ENCODE assay signal across 22 cellular contexts in genomic region chr20:23434521-23435313, GRCh38. TPM values are rescaled to one million over a fixed set of nuclear protein-coding genes. Genes with fewer than 3 reads are reported as not detected.
A peak's percentile ranks its signal among the peaks of the same experiment; 100 is the strongest.
DNase-seq lines count a peak whose midpoint lies in the region; ATAC-seq, FAIRE-seq and TF ChIP-seq lines count a peak whose summit lies in the region.
"Had no signal": no experiment of that assay in that cellular context is flagged by ENCODE, and none has a peak within 500 bp of the region (broad histone marks: within the 10 kb centered on the region; RNA-seq: fewer than 3 reads in every experiment).

No MANE protein-coding gene starts in this region.

- peaks cover 41% of the 10 kb centered on the region for H3K4me1 ChIP-seq in HepG2 (ENCODE audit: insufficient read depth, low read length)
- H3K4me1 ChIP-seq in right lobe of liver = peaks cover 0 to 11% (median 3%) of the 10 kb centered on the region in 4 donors
- H3K4me1 ChIP-seq in colonic mucosa = no peaks in the 10 kb centered on the region

- H3K4me1 Mint-ChIP-seq in osteocyte (ENCODE audit: unreplicated experiment) (peaks cover 2% of the 10 kb centered on the region), endothelial cell (ENCODE audit: unreplicated experiment) (peaks cover 14% of the 10 kb centered on the region)

- peak overlapping the region; percentile 96 for H3K4me2 ChIP-seq in HepG2 (ENCODE audit: low read depth, low read length)
- H3K4me2 ChIP-seq: SK-N-SH had no signal

- CTCF ChIA-PET in HepG2 (lab: Yijun Ruan, JAX; ENCODE audit: low intra/inter-chr PET ratio, low total read pairs) = no interaction called here
- CTCF ChIA-PET in GM10248 (lab: Yijun Ruan, JAX) = interaction anchor here (0.8 to 1.8 kb wide), 5 partner anchors 8 to 172 kb away, joined by 3 to 7 read pairs (median 5); partner anchors contain the start of gene NAPB

- TF ChIP-seq CTCF in HepG2 (CRISPR knock-in tag; IDR thresholded peaks at IDR 0.05) (peak; percentile 25; the same call in 1 of the 2 replicates), right lobe of liver (IDR thresholded peaks at IDR 0.05) (no peak), colonic mucosa (IDR thresholded peaks at IDR 0.05) (no peak), osteocyte (IDR thresholded peaks at IDR 0.05) (no peak), GM10248 (IDR thresholded peaks at IDR 0.05; ENCODE audit: control extremely low read depth, extremely low read depth, low read depth, missing control alignments) (no peak), endothelial cell (IDR thresholded peaks at IDR 0.05; ENCODE audit: unreplicated experiment) (no peak)

- no peaks in the 10 kb centered on the region for H3K79me2 ChIP-seq in HepG2 (ENCODE audit: insufficient read depth, low read length)

- peak overlapping the region; percentile 34 for H2AFZ ChIP-seq in HepG2 (ENCODE audit: low read length)
- H2AFZ ChIP-seq: GM23248 had no signal

- no peaks in the 10 kb centered on the region for H3K9me3 ChIP-seq in HepG2 (ENCODE audit: low read length)
- no peaks in the 10 kb centered on the region for H3K9me3 ChIP-seq in right lobe of liver
- H3K9me3 ChIP-seq in colonic mucosa = no peaks in the 10 kb centered on the region
- H3K9me3 ChIP-seq: SK-N-SH had no signal

- no peak for DNase-seq in HepG2 (ENCODE audit: low spot score)
- DNase-seq in right lobe of liver = no peak
- peak; percentile 11 for DNase-seq in colonic mucosa
- DNase-seq in osteocyte (ENCODE audit: extremely low spot score, unreplicated experiment) = peak; percentile 51
- no peak for DNase-seq in left cardiac atrium
- DNase-seq in GM10248 (ENCODE audit: extremely low spot score) = no peak
- no peak for DNase-seq in endothelial cell (ENCODE audit: low spot score)
- DNase-seq: Calu3, GM23248, H7, IMR-90, KG1, MM.1S, NCI-H2029 treated with DMSO at 0.1 percent for 48 hours, NCI-H2227 treated with DMSO at 0.1 percent for 48 hours, NCI-H510A, NCI-H69, SIG-M5, SK-N-SH had no signal

- H3K27ac ChIP-seq in HepG2 (ENCODE audit: extremely low read length, insufficient read depth, low read length) (no peak overlapping the region), right lobe of liver (no peak overlapping the region), colonic mucosa (no peak overlapping the region)
- H3K27ac ChIP-seq: GM23248 had no signal

- ATAC-seq in HepG2 (peak; percentile 46), right lobe of liver (no peak), left cardiac atrium (no peak)

- no peaks in the 10 kb centered on the region for H3K36me3 Mint-ChIP-seq in osteocyte (ENCODE audit: unreplicated experiment)
- no peaks in the 10 kb centered on the region for H3K36me3 Mint-ChIP-seq in endothelial cell (ENCODE audit: low read depth, unreplicated experiment)

- POLR2A ChIA-PET in HepG2 (lab: Yijun Ruan, JAX) (interaction anchor here (1.0 kb wide), 1 partner anchor 12 kb away, joined by 3 read pairs; no protein-coding TSS in a partner anchor), GM10248 (lab: Yijun Ruan, JAX) (no interaction called here)

- H3K9ac ChIP-seq in HepG2 (ENCODE audit: insufficient read depth, low read depth, low read length) = no peak overlapping the region
- no peak overlapping the region for H3K9ac ChIP-seq in colonic mucosa (ENCODE audit: low read depth in 2 of 2, low read length in 2 of 2)
- H3K9ac ChIP-seq: GM23248, SK-N-SH had no signal

- TF ChIP-seq EP300 in HepG2 (IDR thresholded peaks at IDR 0.05; ENCODE audit: low read depth in 2 of 2, low read length in 2 of 2) (no peak), HepG2 (CRISPR knock-in tag; IDR thresholded peaks at IDR 0.05; ENCODE audit: borderline replicate concordance) (no peak)

- H3K9me3 Mint-ChIP-seq in osteocyte (ENCODE audit: unreplicated experiment) (no peaks in the 10 kb centered on the region), endothelial cell (ENCODE audit: unreplicated experiment) (no peaks in the 10 kb centered on the region)

- intact Hi-C loops in HepG2 (cut with micrococcal nuclease; ENCODE audit: unreplicated experiment) = no loop called here
- intact Hi-C loops in right lobe of liver (cut with DNase I) = no loop called here
- intact Hi-C loops in colonic mucosa (cut with DNase I) = no loop called here
- intact Hi-C loops in left cardiac atrium (cut with DNase I) = no loop called here

- WGBS in HepG2 (ENCODE audit: low lambda C conversion rate) = 60% methylated on average over 7 of the region's 7 CpGs
- WGBS in right lobe of liver (ENCODE audit: insufficient coverage, low coverage, low lambda C conversion rate, missing lambda C conversion rate) = 87% methylated on average over 5 of the region's 7 CpGs

- H3K27me3 Mint-ChIP-seq in osteocyte (ENCODE audit: unreplicated experiment) (peaks cover 8% of the 10 kb centered on the region), endothelial cell (ENCODE audit: unreplicated experiment) (no peaks in the 10 kb centered on the region)

- H3K4me3 ChIP-seq in HepG2 (replicated peaks in 1 of 3; ENCODE audit: insufficient read depth in 1 of 3, low read depth in 2 of 3, low read length in 3 of 3) (0 out of 6 replicates have a peak overlapping the region, but pooled peaks of 1 of the 3 experiments have one; percentile 21), right lobe of liver (no peak overlapping the region), colonic mucosa (no peak overlapping the region)
- H3K4me3 ChIP-seq: GM23248 had no signal

- in situ Hi-C loops in HepG2 (cut with HindIII; ENCODE audit: extremely low pct_ligation_motif_present, low pct_unique_long_range_greater_than_20kb) = no loop called here

- H3K27ac Mint-ChIP-seq in osteocyte (ENCODE audit: unreplicated experiment) (no peak overlapping the region), endothelial cell (ENCODE audit: unreplicated experiment) (no peak overlapping the region)

- H3K27me3 ChIP-seq in HepG2 (ENCODE audit: control insufficient read depth in 1 of 2, insufficient read depth in 2 of 2, low read length in 2 of 2) = no peaks in the 10 kb centered on the region
- no peaks in the 10 kb centered on the region for H3K27me3 ChIP-seq in right lobe of liver
- H3K27me3 ChIP-seq in colonic mucosa = no peaks in the 10 kb centered on the region

- no TSS peak for BruUV-seq in HepG2 (replicated peaks; lab: Mats Ljungman, UMichigan)

- no peaks in the 10 kb centered on the region for H3K36me3 ChIP-seq in HepG2 (replicated peaks in 1 of 2; ENCODE audit: control insufficient read depth in 1 of 2, insufficient read depth in 2 of 2, low read length in 2 of 2)
- no peaks in the 10 kb centered on the region for H3K36me3 ChIP-seq in right lobe of liver
- H3K36me3 ChIP-seq in colonic mucosa = no peaks in the 10 kb centered on the region

- no peak for FAIRE-seq in HepG2 (lab: Jason Lieb, UNC)
- FAIRE-seq: RCC 7860 had no signal

- H3K4me3 Mint-ChIP-seq in osteocyte (ENCODE audit: unreplicated experiment) = no peak overlapping the region
- H3K4me3 Mint-ChIP-seq in endothelial cell (ENCODE audit: unreplicated experiment) = no peak overlapping the region

- no peak for TF ChIP-seq POLR2A in HepG2 (IDR thresholded peaks at IDR 0.05; ENCODE audit: insufficient read depth in 1 of 2, low read depth in 2 of 2, low read length in 2 of 2)
- no peak for TF ChIP-seq POLR2A in right lobe of liver (IDR thresholded peaks at IDR 0.05)

- H4K20me1 ChIP-seq in HepG2 (ENCODE audit: insufficient read depth, low read length) = no peaks in the 10 kb centered on the region

- TF ChIP-seq RAD21 in HepG2 (CRISPR knock-in tag; IDR thresholded peaks at IDR 0.05) = no peak

RNA-seq across cellular contexts. Expression of gene CSTL1, which starts 4.8 kb away (rescaled TPM):
- total RNA-seq in HepG2 (2016; rRNA removed; fragmentation: Illumina TruSeq; extraction: Trizol) (not detected in 2 replicates), right lobe of liver (not detected), colonic mucosa (not detected), osteocyte (not detected in 2 replicates), left cardiac atrium (not detected), endothelial cell (ENCODE audit: unreplicated experiment) (not detected)
- not detected in 2 replicates for total RNA-seq in HepG2 (2016; cell fraction: cytosol; rRNA removed; fragmentation: Illumina TruSeq; extraction: Trizol; ENCODE audit: low read depth)
- total RNA-seq in HepG2 (2016; cell fraction: insoluble cytoplasmic fraction; rRNA removed; fragmentation: Illumina TruSeq; extraction: Trizol) = not detected in 2 replicates
- total RNA-seq in HepG2 (2016; cell fraction: membrane; rRNA removed; fragmentation: Illumina TruSeq; extraction: Trizol) = not detected in 2 replicates
- not detected in 2 replicates for total RNA-seq in HepG2 (2016; cell fraction: nucleus; rRNA removed; fragmentation: Illumina TruSeq; extraction: Trizol)
- not detected in 2 replicates for polyA plus RNA-seq in HepG2 (2011; rRNA removed)
- polyA plus RNA-seq in HepG2 (2011; cell fraction: cytosol; rRNA removed) = not detected in 2 replicates
- polyA plus RNA-seq in HepG2 (2011; cell fraction: nucleus; rRNA removed) = not detected in 2 replicates
- not detected in 2 replicates for polyA plus RNA-seq in HepG2 (2012)
- polyA plus RNA-seq in HepG2 (2016; cell fraction: cytosol; fragmentation: Illumina TruSeq; extraction: Trizol; ENCODE audit: low read depth) = not detected in 2 replicates
- polyA plus RNA-seq in HepG2 (2016; cell fraction: insoluble cytoplasmic fraction; fragmentation: Illumina TruSeq; extraction: Trizol; ENCODE audit: low read depth) = not detected in 2 replicates
- polyA plus RNA-seq in HepG2 (2016; cell fraction: membrane; fragmentation: Illumina TruSeq; extraction: Trizol; ENCODE audit: low read depth) = not detected in 2 replicates
- polyA plus RNA-seq in HepG2 (2016; cell fraction: nucleus; fragmentation: Illumina TruSeq; extraction: Trizol; ENCODE audit: insufficient read depth, low read depth) = not detected in 2 replicates
- polyA minus RNA-seq in HepG2 (2011; rRNA and poly(A)+ RNA removed; ENCODE audit: low replicate concordance) = not detected in 2 replicates
- not detected in 2 replicates for polyA minus RNA-seq in HepG2 (2011; cell fraction: cytosol; rRNA and poly(A)+ RNA removed)
- not detected in 2 replicates for polyA minus RNA-seq in HepG2 (2011; cell fraction: nucleus; rRNA and poly(A)+ RNA removed)
- total RNA-seq: A172, Calu3, GM23248, H7, IMR-90 had no signal
- polyA plus RNA-seq: BJ, GM23248, IMR-90, SK-N-SH had no signal

RNA-seq across cellular contexts. Expression of gene NAPB, which starts 13.4 kb away (rescaled TPM):
- total RNA-seq in HepG2 (2016; rRNA removed; fragmentation: Illumina TruSeq; extraction: Trizol) (9.5 and 15.2 TPM in 2 replicates), right lobe of liver (1 to 10 TPM; 3.2 to 5.8 (median 4.9) TPM), colonic mucosa (1 to 10 TPM; 7.5 to 8.4 TPM), osteocyte (8.8 and 10.5 TPM in 2 replicates), left cardiac atrium (1 to 10 TPM; 4.9 to 7.2 TPM), endothelial cell (ENCODE audit: unreplicated experiment) (9.6 TPM)
- 5.7 and 8.3 TPM in 2 replicates for total RNA-seq in HepG2 (2016; cell fraction: cytosol; rRNA removed; fragmentation: Illumina TruSeq; extraction: Trizol; ENCODE audit: low read depth)
- total RNA-seq in HepG2 (2016; cell fraction: insoluble cytoplasmic fraction; rRNA removed; fragmentation: Illumina TruSeq; extraction: Trizol) = 9.4 and 13.7 TPM in 2 replicates
- 5.0 and 5.2 TPM in 2 replicates for total RNA-seq in HepG2 (2016; cell fraction: membrane; rRNA removed; fragmentation: Illumina TruSeq; extraction: Trizol)
- total RNA-seq in HepG2 (2016; cell fraction: nucleus; rRNA removed; fragmentation: Illumina TruSeq; extraction: Trizol) = 31.9 and 36.9 TPM in 2 replicates
- polyA plus RNA-seq in HepG2 (2011; rRNA removed) = 16.1 and 16.3 TPM in 2 replicates
- polyA plus RNA-seq in HepG2 (2011; cell fraction: cytosol; rRNA removed) = 3.3 and 5.9 TPM in 2 replicates
- 32.8 and 44.6 TPM in 2 replicates for polyA plus RNA-seq in HepG2 (2011; cell fraction: nucleus; rRNA removed)
- polyA plus RNA-seq in HepG2 (2012) = 17.1 and 18.6 TPM in 2 replicates
- polyA plus RNA-seq in HepG2 (2016; cell fraction: cytosol; fragmentation: Illumina TruSeq; extraction: Trizol; ENCODE audit: low read depth) = 0.59 and 0.69 TPM in 2 replicates
- polyA plus RNA-seq in HepG2 (2016; cell fraction: insoluble cytoplasmic fraction; fragmentation: Illumina TruSeq; extraction: Trizol; ENCODE audit: low read depth) = 9.7 and 10.6 TPM in 2 replicates
- polyA plus RNA-seq in HepG2 (2016; cell fraction: membrane; fragmentation: Illumina TruSeq; extraction: Trizol; ENCODE audit: low read depth) = 2.0 and 2.7 TPM in 2 replicates
- polyA plus RNA-seq in HepG2 (2016; cell fraction: nucleus; fragmentation: Illumina TruSeq; extraction: Trizol; ENCODE audit: insufficient read depth, low read depth) = 41.0 and 41.3 TPM in 2 replicates
- 6.7 and 8.6 TPM in 2 replicates for polyA minus RNA-seq in HepG2 (2011; rRNA and poly(A)+ RNA removed; ENCODE audit: low replicate concordance)
- 2.5 and 5.2 TPM in 2 replicates for polyA minus RNA-seq in HepG2 (2011; cell fraction: cytosol; rRNA and poly(A)+ RNA removed)
- polyA minus RNA-seq in HepG2 (2011; cell fraction: nucleus; rRNA and poly(A)+ RNA removed) = 82.9 and 91.0 TPM in 2 replicates

RNA-seq across cellular contexts. Expression of gene CST11, which starts 18.0 kb away (rescaled TPM):
- total RNA-seq in HepG2 (2016; rRNA removed; fragmentation: Illumina TruSeq; extraction: Trizol) (not detected in 2 replicates), right lobe of liver (not detected), colonic mucosa (not detected), osteocyte (not detected in 2 replicates), left cardiac atrium (not detected), endothelial cell (ENCODE audit: unreplicated experiment) (not detected)
- total RNA-seq in HepG2 (2016; cell fraction: cytosol; rRNA removed; fragmentation: Illumina TruSeq; extraction: Trizol; ENCODE audit: low read depth) = not detected in 2 replicates
- not detected in 2 replicates for total RNA-seq in HepG2 (2016; cell fraction: insoluble cytoplasmic fraction; rRNA removed; fragmentation: Illumina TruSeq; extraction: Trizol)
- not detected in 2 replicates for total RNA-seq in HepG2 (2016; cell fraction: membrane; rRNA removed; fragmentation: Illumina TruSeq; extraction: Trizol)
- not detected in 2 replicates for total RNA-seq in HepG2 (2016; cell fraction: nucleus; rRNA removed; fragmentation: Illumina TruSeq; extraction: Trizol)
- not detected in 2 replicates for polyA plus RNA-seq in HepG2 (2011; rRNA removed)
- polyA plus RNA-seq in HepG2 (2011; cell fraction: cytosol; rRNA removed) = not detected in 2 replicates
- polyA plus RNA-seq in HepG2 (2011; cell fraction: nucleus; rRNA removed) = not detected in 2 replicates
- polyA plus RNA-seq in HepG2 (2012) = not detected in 2 replicates
- not detected in 2 replicates for polyA plus RNA-seq in HepG2 (2016; cell fraction: cytosol; fragmentation: Illumina TruSeq; extraction: Trizol; ENCODE audit: low read depth)
- polyA plus RNA-seq in HepG2 (2016; cell fraction: insoluble cytoplasmic fraction; fragmentation: Illumina TruSeq; extraction: Trizol; ENCODE audit: low read depth) = not detected in 2 replicates
- not detected in 2 replicates for polyA plus RNA-seq in HepG2 (2016; cell fraction: membrane; fragmentation: Illumina TruSeq; extraction: Trizol; ENCODE audit: low read depth)
- polyA plus RNA-seq in HepG2 (2016; cell fraction: nucleus; fragmentation: Illumina TruSeq; extraction: Trizol; ENCODE audit: insufficient read depth, low read depth) = not detected in 2 replicates
- not detected in 2 replicates for polyA minus RNA-seq in HepG2 (2011; rRNA and poly(A)+ RNA removed; ENCODE audit: low replicate concordance)
- not detected in 2 replicates for polyA minus RNA-seq in HepG2 (2011; cell fraction: cytosol; rRNA and poly(A)+ RNA removed)
- not detected in 2 replicates for polyA minus RNA-seq in HepG2 (2011; cell fraction: nucleus; rRNA and poly(A)+ RNA removed)
- total RNA-seq: A172, Calu3, GM23248, H7, IMR-90 had no signal
- polyA plus RNA-seq: BJ, GM23248, IMR-90, SK-N-SH had no signal

RNA-seq across cellular contexts. Expression of gene CST8, which starts 56.2 kb away (rescaled TPM):
- total RNA-seq in HepG2 (2016; rRNA removed; fragmentation: Illumina TruSeq; extraction: Trizol) = not detected in 2 replicates
- total RNA-seq in HepG2 (2016; cell fraction: cytosol; rRNA removed; fragmentation: Illumina TruSeq; extraction: Trizol; ENCODE audit: low read depth) = not detected in 2 replicates
- total RNA-seq in HepG2 (2016; cell fraction: insoluble cytoplasmic fraction; rRNA removed; fragmentation: Illumina TruSeq; extraction: Trizol) = not detected in 2 replicates
- total RNA-seq in HepG2 (2016; cell fraction: membrane; rRNA removed; fragmentation: Illumina TruSeq; extraction: Trizol) = not detected in 2 replicates
- not detected in 2 replicates for total RNA-seq in HepG2 (2016; cell fraction: nucleus; rRNA removed; fragmentation: Illumina TruSeq; extraction: Trizol)
- polyA plus RNA-seq in HepG2 (2011; rRNA removed) = not detected in 2 replicates
- not detected in 2 replicates for polyA plus RNA-seq in HepG2 (2011; cell fraction: cytosol; rRNA removed)
- not detected in 2 replicates for polyA plus RNA-seq in HepG2 (2011; cell fraction: nucleus; rRNA removed)
- not detected in 2 replicates for polyA plus RNA-seq in HepG2 (2012)
- not detected in 2 replicates for polyA plus RNA-seq in HepG2 (2016; cell fraction: cytosol; fragmentation: Illumina TruSeq; extraction: Trizol; ENCODE audit: low read depth)
- polyA plus RNA-seq in HepG2 (2016; cell fraction: insoluble cytoplasmic fraction; fragmentation: Illumina TruSeq; extraction: Trizol; ENCODE audit: low read depth) = not detected in 2 replicates
- not detected in 2 replicates for polyA plus RNA-seq in HepG2 (2016; cell fraction: membrane; fragmentation: Illumina TruSeq; extraction: Trizol; ENCODE audit: low read depth)
- not detected in 2 replicates for polyA plus RNA-seq in HepG2 (2016; cell fraction: nucleus; fragmentation: Illumina TruSeq; extraction: Trizol; ENCODE audit: insufficient read depth, low read depth)
- polyA minus RNA-seq in HepG2 (2011; rRNA and poly(A)+ RNA removed; ENCODE audit: low replicate concordance) = not detected in 2 replicates
- not detected in 2 replicates for polyA minus RNA-seq in HepG2 (2011; cell fraction: cytosol; rRNA and poly(A)+ RNA removed)
- not detected in 2 replicates for polyA minus RNA-seq in HepG2 (2011; cell fraction: nucleus; rRNA and poly(A)+ RNA removed)
- not detected for total RNA-seq in right lobe of liver
- not detected for total RNA-seq in colonic mucosa
- not detected in 2 replicates for total RNA-seq in osteocyte
- not detected for total RNA-seq in left cardiac atrium
- not detected for total RNA-seq in endothelial cell (ENCODE audit: unreplicated experiment)
- total RNA-seq: A172, Calu3, GM23248, H7, IMR-90 had no signal
- polyA plus RNA-seq: BJ, GM23248, IMR-90, SK-N-SH had no signal

Comparison
In these comparisons a context has a peak if more than half of its experiments do, and no peak if none do; other contexts are left out.
1. DNase-seq: peak in colonic mucosa (single experiment) and osteocyte (single experiment); none in HepG2 (single experiment), right lobe of liver (0 of 3), left cardiac atrium (single experiment), GM10248 (single experiment) and endothelial cell (single experiment).